ENCODE assay signal across 8 cellular contexts in the genomic region with DNA sequence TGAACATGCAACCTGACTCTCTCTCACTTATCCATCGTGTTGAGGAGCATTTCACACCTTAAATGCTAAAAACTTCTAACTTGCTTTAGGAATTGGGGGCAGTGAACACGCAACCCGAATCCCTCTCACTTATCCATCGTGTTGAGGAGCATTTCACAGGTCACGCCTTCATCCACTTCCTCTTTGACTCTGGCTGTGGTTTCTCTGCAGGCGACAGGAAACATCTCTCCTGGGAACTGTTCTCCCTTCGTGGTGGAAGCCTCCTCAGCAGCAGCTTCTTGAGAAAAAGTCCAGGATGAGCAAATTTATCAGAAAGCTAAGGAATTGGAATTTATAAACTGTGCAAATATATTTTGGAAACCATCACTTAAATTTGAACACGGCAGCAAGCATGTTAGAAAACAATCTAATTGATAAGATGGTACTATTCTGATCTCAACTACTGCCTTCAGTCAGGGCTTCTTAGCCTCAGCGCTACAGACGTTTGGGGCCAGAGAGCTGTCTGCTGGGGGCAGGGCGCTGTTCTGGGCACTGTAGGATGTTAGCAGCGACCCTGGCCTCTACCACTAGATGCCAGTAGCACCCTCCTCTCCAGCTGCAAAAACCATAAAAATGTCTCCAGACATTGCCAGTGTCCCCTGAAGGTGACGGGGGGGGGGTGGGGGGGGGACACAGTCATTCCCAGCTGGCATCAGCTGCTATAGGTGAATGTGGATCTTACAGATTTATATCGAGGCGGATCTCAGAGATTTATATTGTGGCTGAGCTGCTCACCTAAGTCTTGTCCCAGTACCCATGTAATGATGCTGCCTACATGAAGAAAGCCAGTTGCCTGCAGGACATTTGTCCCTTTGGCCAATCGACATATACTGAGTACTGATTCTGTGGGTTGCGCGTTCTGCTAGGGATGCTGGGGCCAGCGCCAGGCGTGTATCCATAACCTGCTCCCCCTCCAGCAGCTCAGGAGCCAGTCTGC. TPM values are rescaled to one million over a fixed set of nuclear protein-coding genes. Genes with fewer than 3 reads are reported as not detected.
DNase-seq lines count a peak whose midpoint lies in the region; ATAC-seq, FAIRE-seq and TF ChIP-seq lines count a peak whose summit lies in the region.

No MANE protein-coding gene starts in this region.

- H3K4me1 ChIP-seq in HepG2 (ENCODE audit: insufficient read depth, low read length) (no peaks in the 10 kb centered on the region; the same call in 1 of the 2 replicates), neuronal stem cell (ENCODE audit: control insufficient read depth in 2 of 2, insufficient read depth in 1 of 2, low read depth in 1 of 2, low read length in 2 of 2) (peaks cover 5 to 12% of the 10 kb centered on the region in 2 donors)

- H2BK120ac ChIP-seq in neuronal stem cell (ENCODE audit: low read depth, low read length): no peak overlapping the region

- in situ Hi-C loops in HepG2 (cut with HindIII; ENCODE audit: extremely low pct_ligation_motif_present, low pct_unique_long_range_greater_than_20kb): loop anchor here (5.0 kb wide), 1 partner anchor 116 kb away; no protein-coding TSS in a partner anchor

- no peak overlapping the region for H3K4me2 ChIP-seq in HepG2 (ENCODE audit: low read depth, low read length)
- H3K4me2 ChIP-seq in neuronal stem cell (ENCODE audit: insufficient read depth, low read length, poor library complexity, severe bottlenecking): no peak overlapping the region

- H2AK5ac ChIP-seq in neuronal stem cell (ENCODE audit: low read depth, low read length): no peak overlapping the region

- no peak for TF ChIP-seq POLR2A in HepG2 (IDR thresholded peaks at IDR 0.05; ENCODE audit: insufficient read depth in 1 of 2, low read depth in 2 of 2, low read length in 2 of 2)

- H3K18ac ChIP-seq in neuronal stem cell (ENCODE audit: low read length): no peak overlapping the region

- no peak overlapping the region for H4K8ac ChIP-seq in neuronal stem cell (ENCODE audit: low read depth, low read length)

- H3K4me1 Mint-ChIP-seq in CD4-positive, alpha-beta T cell (ENCODE audit: low read depth): peaks cover 13% of the 10 kb centered on the region
- peaks cover 7% of the 10 kb centered on the region for H3K4me1 Mint-ChIP-seq in activated T-cell treated with anti-CD3 and anti-CD28 coated beads, Interleukin-2, amount 50 U/mL, for 72 hours (ENCODE audit: low read depth)

- H3K27me3 Mint-ChIP-seq in CD4-positive, alpha-beta T cell: peaks cover 51% of the 10 kb centered on the region
- peaks cover 34% of the 10 kb centered on the region for H3K27me3 Mint-ChIP-seq in activated T-cell treated with anti-CD3 and anti-CD28 coated beads, Interleukin-2, amount 50 U/mL, for 72 hours (ENCODE audit: low read depth)

- H3K79me1 ChIP-seq in neuronal stem cell (ENCODE audit: low read depth, low read length): no peaks in the 10 kb centered on the region

- no peak overlapping the region for H3K27ac Mint-ChIP-seq in CD4-positive, alpha-beta T cell
- no peak overlapping the region for H3K27ac Mint-ChIP-seq in activated T-cell treated with anti-CD3 and anti-CD28 coated beads, Interleukin-2, amount 50 U/mL, for 72 hours

- no peak overlapping the region for H2BK5ac ChIP-seq in neuronal stem cell (ENCODE audit: low read length)

- H3K79me2 ChIP-seq in HepG2 (ENCODE audit: insufficient read depth, low read length): no peaks in the 10 kb centered on the region

- no peaks in the 10 kb centered on the region for H3K9me3 ChIP-seq in CD4-positive, alpha-beta T cell (ENCODE audit: control insufficient read depth, low read length)
- H3K9me3 ChIP-seq in HepG2 (ENCODE audit: low read length) (no peaks in the 10 kb centered on the region), neuronal stem cell (replicated peaks in 1 of 2; ENCODE audit: control insufficient read depth in 2 of 2, insufficient read depth in 1 of 2, low read depth in 1 of 2, low read length in 2 of 2) (no peaks in the 10 kb centered on the region)

- no peak overlapping the region for H3K9ac ChIP-seq in HepG2 (ENCODE audit: insufficient read depth, low read depth, low read length)
- H3K9ac ChIP-seq in neuronal stem cell (ENCODE audit: low read depth, low read length, poor library complexity): no peak overlapping the region

- no peak for TF ChIP-seq EP300 in HepG2 (IDR thresholded peaks at IDR 0.05; ENCODE audit: low read depth in 2 of 2, low read length in 2 of 2)
- TF ChIP-seq EP300 in HepG2 (CRISPR knock-in tag; IDR thresholded peaks at IDR 0.05; ENCODE audit: borderline replicate concordance): no peak

- peak; percentile 78 for ATAC-seq in CD4-positive, alpha-beta T cell (ENCODE audit: poor library complexity)
- ATAC-seq in GM19351 (IDR thresholded peaks at IDR 0.05; ENCODE audit: unreplicated experiment) (peak; percentile 70), HepG2 (peak; percentile 80), GM18502 (IDR thresholded peaks at IDR 0.05; ENCODE audit: poor library complexity, unreplicated experiment) (no peak), HG03108 (IDR thresholded peaks at IDR 0.05; ENCODE audit: unreplicated experiment) (no peak)
- ATAC-seq in activated T-cell treated with anti-CD3 and anti-CD28 coated beads, Interleukin-2, amount 50 U/mL, for 72 hours (replicated peaks in 1 of 2): peak; percentile 88 to 89

- WGBS in HepG2 (ENCODE audit: low lambda C conversion rate): 50% methylated on average over 20 of the region's 20 CpGs
- WGBS in neuronal stem cell (ENCODE audit: extremely low coverage in 2 of 2, insufficient read length in 2 of 2, insufficient replicate concordance in 1 of 2), 2 donors: no CpG with 5 or more reads among the region's 20 CpGs

- H3K9me3 Mint-ChIP-seq in CD4-positive, alpha-beta T cell: no peaks in the 10 kb centered on the region
- no peaks in the 10 kb centered on the region for H3K9me3 Mint-ChIP-seq in activated T-cell treated with anti-CD3 and anti-CD28 coated beads, Interleukin-2, amount 50 U/mL, for 72 hours

- no peak for TF ChIP-seq RAD21 in HepG2 (CRISPR knock-in tag; IDR thresholded peaks at IDR 0.05)

- BruUV-seq in HepG2 (replicated peaks; lab: Mats Ljungman, UMichigan): no TSS peak

- no peak overlapping the region for H2BK12ac ChIP-seq in neuronal stem cell (ENCODE audit: low read length)

- FAIRE-seq in HepG2 (lab: Jason Lieb, UNC): peak; percentile 34

- H3K27me3 ChIP-seq in CD4-positive, alpha-beta T cell (ENCODE audit: control insufficient read depth, insufficient read depth, low read length): peaks cover 22% of the 10 kb centered on the region
- H3K27me3 ChIP-seq in HepG2 (ENCODE audit: control insufficient read depth in 1 of 2, insufficient read depth in 2 of 2, low read length in 2 of 2) (peaks cover 4 to 40% of the 10 kb centered on the region in 2 experiments; a peak in 4 of 5 replicates), neuronal stem cell (ENCODE audit: control insufficient read depth in 3 of 3, insufficient read depth in 3 of 3, low read depth in 1 of 3, low read length in 3 of 3) (peaks cover 0 to 19% (median 0%) of the 10 kb centered on the region in 3 experiments)

- H3K36me3 Mint-ChIP-seq in CD4-positive, alpha-beta T cell (ENCODE audit: low read depth): no peaks in the 10 kb centered on the region
- no peaks in the 10 kb centered on the region for H3K36me3 Mint-ChIP-seq in activated T-cell treated with anti-CD3 and anti-CD28 coated beads, Interleukin-2, amount 50 U/mL, for 72 hours (ENCODE audit: insufficient read depth in 2 of 2)

- H3K27ac ChIP-seq in CD4-positive, alpha-beta T cell (ENCODE audit: low read depth, low read length): no peak overlapping the region
- H3K27ac ChIP-seq in HepG2 (ENCODE audit: extremely low read length, insufficient read depth, low read length): no peak overlapping the region
- H3K27ac ChIP-seq in neuronal stem cell (replicated peaks; ENCODE audit: low read length): no peak overlapping the region

- H3K23ac ChIP-seq in neuronal stem cell (ENCODE audit: low read depth, low read length, poor library complexity): no peak overlapping the region

- H4K20me1 ChIP-seq in HepG2 (ENCODE audit: insufficient read depth, low read length): no peaks in the 10 kb centered on the region

- H3K4me3 ChIP-seq in HepG2 (replicated peaks in 1 of 3; ENCODE audit: insufficient read depth in 1 of 3, low read depth in 2 of 3, low read length in 3 of 3) (no peak overlapping the region), neuronal stem cell (ENCODE audit: low read length in 2 of 2) (no peak overlapping the region)

- peak in 4 of 10 experiments; percentile 18 to 43 (median 28) for DNase-seq in CD4-positive, alpha-beta T cell
- peak; percentile 29 for DNase-seq in NCI-H460 (ENCODE audit: extremely low read depth, low read depth)
- peak; percentile 46 to 54 for DNase-seq in activated T-cell treated with anti-CD3 and anti-CD28 coated beads, Interleukin-2, amount 50 U/mL, for 72 hours
- no peak for DNase-seq in HepG2 (ENCODE audit: low spot score)
- DNase-seq in neuronal stem cell (ENCODE audit: low spot score): no peak

- no peak overlapping the region for H3K4me3 Mint-ChIP-seq in CD4-positive, alpha-beta T cell
- no peak overlapping the region for H3K4me3 Mint-ChIP-seq in activated T-cell treated with anti-CD3 and anti-CD28 coated beads, Interleukin-2, amount 50 U/mL, for 72 hours

- POLR2A ChIA-PET in CD4-positive, alpha-beta T cell (lab: Charles Lee): interaction anchor here (0.6 to 1.7 kb wide), 4 partner anchors 101 to 1484 kb away, joined by 3 to 5 read pairs (median 5); a partner anchor contains a TSS
- POLR2A ChIA-PET in HepG2 (lab: Yijun Ruan, JAX): no interaction called here

- no peak overlapping the region for H4K91ac ChIP-seq in neuronal stem cell (ENCODE audit: low read depth, low read length, poor library complexity)

- no peak overlapping the region for H3K14ac ChIP-seq in neuronal stem cell (ENCODE audit: low read length)

- no peak overlapping the region for H2BK15ac ChIP-seq in neuronal stem cell (ENCODE audit: low read length)

- no peaks in the 10 kb centered on the region for H3K36me3 ChIP-seq in HepG2 (replicated peaks in 1 of 2; ENCODE audit: control insufficient read depth in 1 of 2, insufficient read depth in 2 of 2, low read length in 2 of 2)
- no peaks in the 10 kb centered on the region for H3K36me3 ChIP-seq in neuronal stem cell (replicated peaks in 1 of 2; ENCODE audit: control insufficient read depth in 2 of 2, insufficient read depth in 2 of 2, low read length in 2 of 2)

- H3K4ac ChIP-seq in neuronal stem cell (ENCODE audit: low read length): no peak overlapping the region

- CTCF ChIA-PET in CD4-positive, alpha-beta T cell (lab: Charles Lee): interaction anchor here (0.5 to 2.0 kb wide), 5 partner anchors 14 to 681 kb away, joined by 3 to 11 read pairs (median 5); no protein-coding TSS in a partner anchor
- CTCF ChIA-PET in HepG2 (lab: Yijun Ruan, JAX; ENCODE audit: low intra/inter-chr PET ratio, low total read pairs): interaction anchor here (0.9 to 2.5 kb wide), 2 partner anchors 10 to 117 kb away, joined by 3 to 10 read pairs; no protein-coding TSS in a partner anchor

- no peak overlapping the region for H2AFZ ChIP-seq in HepG2 (ENCODE audit: low read length)
- H2AFZ ChIP-seq in neuronal stem cell (ENCODE audit: low read length): no peak overlapping the region

- TF ChIP-seq CTCF in CD4-positive, alpha-beta T cell (IDR thresholded peaks at IDR 0.05): peak; percentile 28
- peak; percentile 63 for TF ChIP-seq CTCF in HepG2 (CRISPR knock-in tag; IDR thresholded peaks at IDR 0.05)

- intact Hi-C loops in CD4-positive, alpha-beta T cell (cut with DNase I, micrococcal nuclease): loop anchor here (2.0 to 5.0 kb wide), 4 partner anchors 94 to 946 kb away; no protein-coding TSS in a partner anchor
- intact Hi-C loops in HepG2 (cut with micrococcal nuclease; ENCODE audit: unreplicated experiment): loop anchor here (2.0 kb wide), 1 partner anchor 410 kb away; no protein-coding TSS in a partner anchor

RNA-seq across cellular contexts. Expression of a gene that starts 26.2 kb away (rescaled TPM):
- not detected for total RNA-seq in CD4-positive, alpha-beta T cell
- total RNA-seq in NCI-H460 (2014; rRNA removed; shearing (Covaris generic)): not detected in 2 replicates
- polyA plus RNA-seq in NCI-H460 (2014; cell fraction: nucleus; rRNA removed): not detected in 2 replicates
- not detected for total RNA-seq in activated T-cell treated with anti-CD3 and anti-CD28 coated beads, Interleukin-2, amount 50 U/mL, for 72 hours
- total RNA-seq in HepG2 (2016; rRNA removed; fragmentation: Illumina TruSeq; extraction: Trizol): not detected in 2 replicates
- not detected in 2 replicates for total RNA-seq in HepG2 (2016; cell fraction: cytosol; rRNA removed; fragmentation: Illumina TruSeq; extraction: Trizol; ENCODE audit: low read depth)
- not detected in 2 replicates for total RNA-seq in HepG2 (2016; cell fraction: insoluble cytoplasmic fraction; rRNA removed; fragmentation: Illumina TruSeq; extraction: Trizol)
- total RNA-seq in HepG2 (2016; cell fraction: membrane; rRNA removed; fragmentation: Illumina TruSeq; extraction: Trizol): not detected in 2 replicates
- total RNA-seq in HepG2 (2016; cell fraction: nucleus; rRNA removed; fragmentation: Illumina TruSeq; extraction: Trizol): not detected in 2 replicates
- 0.04 and 0.05 TPM in 2 replicates for polyA plus RNA-seq in HepG2 (2011; rRNA removed)
- 0.03 TPM in 1 of 2 replicates, not detected in the other for polyA plus RNA-seq in HepG2 (2011; cell fraction: cytosol; rRNA removed)
- polyA plus RNA-seq in HepG2 (2011; cell fraction: nucleus; rRNA removed): not detected in 2 replicates
- 0.13 and 0.42 TPM in 2 replicates for polyA plus RNA-seq in HepG2 (2012)
- polyA plus RNA-seq in HepG2 (2016; cell fraction: cytosol; fragmentation: Illumina TruSeq; extraction: Trizol; ENCODE audit: low read depth): not detected in 2 replicates
- not detected in 2 replicates for polyA plus RNA-seq in HepG2 (2016; cell fraction: insoluble cytoplasmic fraction; fragmentation: Illumina TruSeq; extraction: Trizol; ENCODE audit: low read depth)
- polyA plus RNA-seq in HepG2 (2016; cell fraction: membrane; fragmentation: Illumina TruSeq; extraction: Trizol; ENCODE audit: low read depth): not detected in 2 replicates
- polyA plus RNA-seq in HepG2 (2016; cell fraction: nucleus; fragmentation: Illumina TruSeq; extraction: Trizol; ENCODE audit: insufficient read depth, low read depth): not detected in 2 replicates
- 0.22 and 0.26 TPM in 2 replicates for polyA minus RNA-seq in HepG2 (2011; rRNA and poly(A)+ RNA removed; ENCODE audit: low replicate concordance)
- polyA minus RNA-seq in HepG2 (2011; cell fraction: cytosol; rRNA and poly(A)+ RNA removed): not detected in 2 replicates
- polyA minus RNA-seq in HepG2 (2011; cell fraction: nucleus; rRNA and poly(A)+ RNA removed): not detected in 2 replicates
- polyA plus RNA-seq in neuronal stem cell (2013, experiment 1 of 2): 0.14 TPM
- 0.19 TPM for polyA plus RNA-seq in neuronal stem cell (2013, experiment 2 of 2)

Comparison
In these comparisons a context has a peak if more than half of its experiments do, and no peak if none do; other contexts are left out.
1. ATAC-seq: peak in CD4-positive, alpha-beta T cell (single experiment), GM19351 (single experiment), activated T-cell treated with anti-CD3 and anti-CD28 coated beads, Interleukin-2, amount 50 U/mL, for 72 hours (2 of 2) and HepG2 (single experiment); none in GM18502 (single experiment) and HG03108 (single experiment).
2. DNase-seq: peak in NCI-H460 (single experiment) and activated T-cell treated with anti-CD3 and anti-CD28 coated beads, Interleukin-2, amount 50 U/mL, for 72 hours (2 of 2); none in HepG2 (single experiment) and neuronal stem cell (single experiment).